In genomic region chr7:144438759-144439158, GRCh38 we compare ENCODE assay signal across 38 cellular contexts. TPM values are rescaled to one million over a fixed set of nuclear protein-coding genes. Genes with fewer than 3 reads are reported as not detected.
"Had no signal": no experiment of that assay in that cellular context is flagged by ENCODE, and none has a peak within 500 bp of the region (broad histone marks: within the 10 kb centered on the region; RNA-seq: fewer than 3 reads in every experiment).

No MANE protein-coding gene starts in this region.

- H3K36me3 ChIP-seq: brain microvascular endothelial cell, gastrocnemius medialis, heart left ventricle had no signal

- H3K27ac Mint-ChIP-seq: activated CD4-positive, alpha-beta memory T cell treated with anti-CD3 and anti-CD28 coated beads for 36 hours; activated CD4-positive, alpha-beta T cell treated with anti-CD3 and anti-CD28 coated beads for 36 hours; activated CD4-positive, alpha-beta T cell treated with anti-CD3 and anti-CD28 coated beads, Interleukin-2, amount 10 ng/mL, durations not matched to agents 24 days and 14 days; activated CD8-positive, alpha-beta memory T cell treated with anti-CD3 and anti-CD28 coated beads, Interleukin-2, amount 10 ng/mL, durations not matched to agents 7 days and 5 days; activated CD8-positive, alpha-beta T cell treated with anti-CD3 and anti-CD28 coated beads, Interleukin-2, amount 10 ng/mL, durations not matched to agents 7 days and 5 days; activated naive CD4-positive, alpha-beta T cell treated with anti-CD3 and anti-CD28 coated beads for 36 hours; activated naive CD4-positive, alpha-beta T cell treated with anti-CD3 and anti-CD28 coated beads, Interleukin-2, amount 50 U/mL, for 72 hours; activated naive CD8-positive, alpha-beta T cell treated with anti-CD3 and anti-CD28 coated beads, Interleukin-2, amount 10 ng/mL, durations not matched to agents 7 days and 5 days; activated T-helper 1 cell treated with anti-CD3 and anti-CD28 coated beads, Interleukin-12 subunit alpha, Interleukin-12 subunit beta, Interleukin-2, Interleukin-4 antibody, amounts not matched to agents 30 ng/mL and 10 ng/mL and 1 ng/mL, durations not matched to agents 14 hours and 24 hours and 36 hours; activated T-helper 2 cell treated with anti-CD3 and anti-CD28 coated beads, Interferon-gamma antibody, Interleukin-2, Interleukin-4, amounts not matched to agents 10 μg/mL and 5 μg/mL and 100 μg/mL, durations not matched to agents 14 hours and 24 hours and 36 hours; T-cell; T-helper 1 cell treated with Interleukin-12 subunit alpha and Interleukin-12 subunit beta and Interleukin-4 antibody, amounts not matched to agents 30 μg/mL and 1 μg/mL, for 36 hours; T-helper 2 cell treated with Interferon-gamma antibody and Interleukin-4, amounts not matched to agents 5 μg/mL and 100 μg/mL, for 36 hours had no signal

- H3K27me3 ChIP-seq: brain microvascular endothelial cell, foreskin keratinocyte, gastrocnemius medialis had no signal

- H3K36me3 Mint-ChIP-seq: activated CD4-positive, alpha-beta memory T cell treated with anti-CD3 and anti-CD28 coated beads for 36 hours; activated CD8-positive, alpha-beta memory T cell treated with anti-CD3 and anti-CD28 coated beads, Interleukin-2, amount 10 ng/mL, durations not matched to agents 7 days and 5 days; activated naive CD4-positive, alpha-beta T cell treated with anti-CD3 and anti-CD28 coated beads, Interleukin-2, amount 50 U/mL, for 72 hours; activated naive CD8-positive, alpha-beta T cell treated with anti-CD3 and anti-CD28 coated beads, Interleukin-2, amount 10 ng/mL, durations not matched to agents 7 days and 5 days; T-cell had no signal

- H3K4me3 ChIP-seq: gastrocnemius medialis, heart left ventricle had no signal

- DNase-seq: activated CD4-positive, alpha-beta memory T cell treated with anti-CD3 and anti-CD28 coated beads for 36 hours; activated CD4-positive, alpha-beta T cell treated with anti-CD3 and anti-CD28 coated beads for 36 hours; activated CD4-positive, alpha-beta T cell treated with anti-CD3 and anti-CD28 coated beads, Interleukin-2, amount 10 ng/mL, durations not matched to agents 24 days and 14 days; activated CD4-positive, CD25-positive, alpha-beta regulatory T cell; activated CD4-positive, CD25-positive, alpha-beta regulatory T cell treated with anti-CD3 and anti-CD28 coated beads, Interleukin-2, amount 50 U/mL, for 72 hours; activated CD8-positive, alpha-beta memory T cell treated with anti-CD3 and anti-CD28 coated beads, Interleukin-2, amount 10 ng/mL, durations not matched to agents 7 days and 5 days; activated CD8-positive, alpha-beta memory T cell treated with anti-CD3 and anti-CD28 coated beads, Interleukin-2, amount 50 U/mL, for 4 hours; activated CD8-positive, alpha-beta T cell treated with anti-CD3 and anti-CD28 coated beads, Interleukin-2, amount 10 ng/mL, durations not matched to agents 7 days and 5 days; activated effector memory CD4-positive, alpha-beta T cell treated with anti-CD3 and anti-CD28 coated beads, Interleukin-2, amount 50 U/mL, for 16 hours; activated naive CD4-positive, alpha-beta T cell treated with anti-CD3 and anti-CD28 coated beads for 36 hours; activated naive CD8-positive, alpha-beta T cell treated with anti-CD3 and anti-CD28 coated beads, Interleukin-2, amount 10 ng/mL, durations not matched to agents 7 days and 5 days; activated T-cell treated with anti-CD3 and anti-CD28 coated beads, Interleukin-2, amount 50 U/mL, for 1 hour; activated T-cell treated with anti-CD3 and anti-CD28 coated beads, Interleukin-2, amount 50 U/mL, for 48 hours; amniotic stem cell; anterior cingulate cortex; brain microvascular endothelial cell; cortex of kidney; dermis blood vessel endothelial cell; effector CD8-positive, alpha-beta T cell; foreskin keratinocyte; gastrocnemius medialis; glutamatergic neuron; heart left ventricle; T-cell; T1000 had no signal

- H3K4me3 Mint-ChIP-seq: activated CD4-positive, alpha-beta memory T cell treated with anti-CD3 and anti-CD28 coated beads for 36 hours; activated CD4-positive, alpha-beta T cell treated with anti-CD3 and anti-CD28 coated beads for 36 hours; activated CD4-positive, alpha-beta T cell treated with anti-CD3 and anti-CD28 coated beads, Interleukin-2, amount 10 ng/mL, durations not matched to agents 24 days and 14 days; activated CD8-positive, alpha-beta memory T cell treated with anti-CD3 and anti-CD28 coated beads, Interleukin-2, amount 10 ng/mL, durations not matched to agents 7 days and 5 days; activated CD8-positive, alpha-beta T cell treated with anti-CD3 and anti-CD28 coated beads, Interleukin-2, amount 10 ng/mL, durations not matched to agents 7 days and 5 days; activated naive CD4-positive, alpha-beta T cell treated with anti-CD3 and anti-CD28 coated beads for 36 hours; activated naive CD8-positive, alpha-beta T cell treated with anti-CD3 and anti-CD28 coated beads, Interleukin-2, amount 10 ng/mL, durations not matched to agents 7 days and 5 days; activated T-helper 1 cell treated with anti-CD3 and anti-CD28 coated beads, Interleukin-12 subunit alpha, Interleukin-12 subunit beta, Interleukin-2, Interleukin-4 antibody, amounts not matched to agents 30 ng/mL and 10 ng/mL and 1 ng/mL, durations not matched to agents 14 hours and 24 hours and 36 hours; central memory CD8-positive, alpha-beta T cell; T-cell; T-helper 1 cell treated with Interleukin-12 subunit alpha and Interleukin-12 subunit beta and Interleukin-4 antibody, amounts not matched to agents 30 μg/mL and 1 μg/mL, for 36 hours; T-helper 2 cell treated with Interferon-gamma antibody and Interleukin-4, amounts not matched to agents 5 μg/mL and 100 μg/mL, for 36 hours had no signal

- H3K27ac ChIP-seq: brain microvascular endothelial cell, epithelial cell of prostate, foreskin keratinocyte, gastrocnemius medialis, heart left ventricle had no signal

- H3K27me3 Mint-ChIP-seq: activated CD4-positive, alpha-beta memory T cell treated with anti-CD3 and anti-CD28 coated beads for 36 hours; activated CD4-positive, alpha-beta T cell treated with anti-CD3 and anti-CD28 coated beads for 36 hours; activated CD4-positive, alpha-beta T cell treated with anti-CD3 and anti-CD28 coated beads, Interleukin-2, amount 10 ng/mL, durations not matched to agents 24 days and 14 days; activated naive CD8-positive, alpha-beta T cell treated with anti-CD3 and anti-CD28 coated beads, Interleukin-2, amount 10 ng/mL, durations not matched to agents 7 days and 5 days; T-cell had no signal

- H3K9me3 ChIP-seq: gastrocnemius medialis, heart left ventricle had no signal

- H3K4me1 Mint-ChIP-seq: activated CD4-positive, alpha-beta T cell treated with anti-CD3 and anti-CD28 coated beads for 36 hours; activated CD4-positive, alpha-beta T cell treated with anti-CD3 and anti-CD28 coated beads, Interleukin-2, amount 10 ng/mL, durations not matched to agents 24 days and 14 days; activated CD8-positive, alpha-beta memory T cell treated with anti-CD3 and anti-CD28 coated beads, Interleukin-2, amount 10 ng/mL, durations not matched to agents 7 days and 5 days; activated naive CD8-positive, alpha-beta T cell treated with anti-CD3 and anti-CD28 coated beads, Interleukin-2, amount 10 ng/mL, durations not matched to agents 7 days and 5 days; central memory CD8-positive, alpha-beta T cell; T-cell had no signal

- H3K4me1 ChIP-seq: gastrocnemius medialis, heart left ventricle had no signal

- H3K9me3 Mint-ChIP-seq: activated CD4-positive, alpha-beta memory T cell treated with anti-CD3 and anti-CD28 coated beads for 36 hours; activated CD4-positive, alpha-beta T cell treated with anti-CD3 and anti-CD28 coated beads, Interleukin-2, amount 10 ng/mL, durations not matched to agents 24 days and 14 days; activated naive CD4-positive, alpha-beta T cell treated with anti-CD3 and anti-CD28 coated beads for 36 hours; activated naive CD4-positive, alpha-beta T cell treated with anti-CD3 and anti-CD28 coated beads, Interleukin-2, amount 50 U/mL, for 72 hours; activated naive CD8-positive, alpha-beta T cell treated with anti-CD3 and anti-CD28 coated beads, Interleukin-2, amount 10 ng/mL, durations not matched to agents 7 days and 5 days; activated T-helper 1 cell treated with anti-CD3 and anti-CD28 coated beads, Interleukin-12 subunit alpha, Interleukin-12 subunit beta, Interleukin-2, Interleukin-4 antibody, amounts not matched to agents 30 ng/mL and 10 ng/mL and 1 ng/mL, durations not matched to agents 14 hours and 24 hours and 36 hours; activated T-helper 2 cell treated with anti-CD3 and anti-CD28 coated beads, Interferon-gamma antibody, Interleukin-2, Interleukin-4, amounts not matched to agents 10 μg/mL and 5 μg/mL and 100 μg/mL, durations not matched to agents 14 hours and 24 hours and 36 hours; central memory CD8-positive, alpha-beta T cell; T-cell; T-helper 1 cell treated with Interleukin-12 subunit alpha and Interleukin-12 subunit beta and Interleukin-4 antibody, amounts not matched to agents 30 μg/mL and 1 μg/mL, for 36 hours; T-helper 2 cell treated with Interferon-gamma antibody and Interleukin-4, amounts not matched to agents 5 μg/mL and 100 μg/mL, for 36 hours had no signal

RNA-seq across cellular contexts. Expression of gene NOBOX, which starts 35.3 kb away (rescaled TPM):
- total RNA-seq: activated CD4-positive, alpha-beta memory T cell treated with anti-CD3 and anti-CD28 coated beads for 36 hours; activated CD4-positive, alpha-beta T cell treated with anti-CD3 and anti-CD28 coated beads for 36 hours; activated CD4-positive, alpha-beta T cell treated with anti-CD3 and anti-CD28 coated beads, Interleukin-2, amount 10 ng/mL, durations not matched to agents 24 days and 14 days; activated CD8-positive, alpha-beta memory T cell treated with anti-CD3 and anti-CD28 coated beads for 36 hours; activated CD8-positive, alpha-beta memory T cell treated with anti-CD3 and anti-CD28 coated beads, Interleukin-2, amount 10 ng/mL, durations not matched to agents 7 days and 5 days; activated CD8-positive, alpha-beta T cell treated with anti-CD3 and anti-CD28 coated beads, Interleukin-2, amount 10 ng/mL, durations not matched to agents 7 days and 5 days; activated naive CD4-positive, alpha-beta T cell treated with anti-CD3 and anti-CD28 coated beads for 36 hours; activated naive CD4-positive, alpha-beta T cell treated with anti-CD3 and anti-CD28 coated beads, Interleukin-2, amount 50 U/mL, for 72 hours; activated naive CD8-positive, alpha-beta T cell treated with anti-CD3 and anti-CD28 coated beads, Interleukin-2, amount 10 ng/mL, durations not matched to agents 7 days and 5 days; activated T-helper 1 cell treated with anti-CD3 and anti-CD28 coated beads, Interleukin-12 subunit alpha, Interleukin-12 subunit beta, Interleukin-2, Interleukin-4 antibody, amounts not matched to agents 30 ng/mL and 10 ng/mL and 1 ng/mL, durations not matched to agents 14 hours and 24 hours and 36 hours; activated T-helper 2 cell treated with anti-CD3 and anti-CD28 coated beads, Interferon-gamma antibody, Interleukin-2, Interleukin-4, amounts not matched to agents 10 μg/mL and 5 μg/mL and 100 μg/mL, durations not matched to agents 14 hours and 24 hours and 36 hours; astrocyte; bronchial epithelial cell; cardiac septum; cerebellum; dermis blood vessel endothelial cell; endothelial cell of umbilical vein; foreskin keratinocyte; gastrocnemius medialis; heart left ventricle; T-cell had no signal
